Comparison of ENCODE assay signal across 2 cellular contexts in the genomic region with DNA sequence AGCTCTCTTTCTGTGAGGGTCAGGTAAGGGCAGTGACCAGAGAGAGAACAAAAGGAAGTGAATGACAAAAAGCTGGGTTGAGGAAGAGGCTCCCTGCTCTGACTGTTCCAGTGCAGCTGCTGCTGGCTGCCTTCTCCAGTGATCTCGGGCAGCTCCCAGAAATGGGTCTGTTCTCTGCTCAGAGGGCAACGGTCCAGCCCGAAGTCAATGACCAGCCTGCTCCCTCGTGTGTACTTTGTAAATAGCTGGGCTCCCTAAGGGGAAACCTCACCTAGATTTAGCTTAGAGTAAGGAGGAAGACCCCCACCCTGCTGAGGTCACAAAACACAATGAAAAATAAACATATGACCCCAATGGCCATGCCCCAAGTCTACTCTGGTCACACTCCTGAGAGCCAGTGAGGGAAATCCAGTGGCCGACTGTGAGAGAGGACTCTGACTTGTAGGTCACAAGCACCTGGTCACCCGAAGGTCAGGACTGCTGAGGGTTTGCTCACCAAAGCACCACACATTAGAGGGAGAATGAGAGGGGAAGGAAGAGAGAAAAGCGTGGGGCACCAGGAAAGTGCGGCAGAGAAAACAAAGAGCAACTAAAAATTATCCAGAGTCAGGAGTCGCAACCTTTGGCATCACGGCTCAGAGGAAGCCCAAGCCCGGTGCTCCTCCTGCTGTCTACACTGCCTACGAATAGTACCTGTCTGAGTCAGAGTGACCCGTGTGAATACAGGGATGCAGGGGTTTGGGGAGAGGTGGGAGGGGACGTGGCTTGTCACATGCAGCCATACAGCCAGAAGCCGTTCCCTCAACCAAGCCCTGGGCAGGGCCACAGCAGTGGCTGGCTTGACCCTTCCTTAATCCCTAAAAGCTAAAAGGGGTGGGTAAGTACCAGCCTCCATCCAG.
TF ChIP-seq lines count a peak whose summit lies in the region.

No MANE protein-coding gene starts in this region.

TF ChIP-seq in WTC11, 78 proteins besides CTCF, POLR2A, EP300 and RAD21:
- TF ChIP-seq MYBL2 (CRISPR knock-in tag; IDR thresholded peaks at IDR 0.05) (no peak), OVOL2 (CRISPR knock-in tag; IDR thresholded peaks at IDR 0.05; ENCODE audit: borderline replicate concordance) (no peak), JAZF1 (CRISPR knock-in tag; IDR thresholded peaks at IDR 0.05) (no peak), IRF2 (CRISPR knock-in tag; IDR thresholded peaks at IDR 0.05; ENCODE audit: borderline replicate concordance, low read depth) (no peak), MXD4 (CRISPR knock-in tag; IDR thresholded peaks at IDR 0.05; ENCODE audit: borderline replicate concordance) (no peak), ZNF232 (CRISPR knock-in tag; IDR thresholded peaks at IDR 0.05) (no peak), ETV6 (CRISPR knock-in tag; IDR thresholded peaks at IDR 0.05) (no peak), FOXJ3 (CRISPR knock-in tag; IDR thresholded peaks at IDR 0.05; ENCODE audit: borderline replicate concordance) (no peak), SOX15 (CRISPR knock-in tag; IDR thresholded peaks at IDR 0.05) (no peak), ZNF219 (CRISPR knock-in tag; IDR thresholded peaks at IDR 0.05; ENCODE audit: borderline replicate concordance) (no peak), SMAD4 (CRISPR knock-in tag; IDR thresholded peaks at IDR 0.05) (no peak), CREB1 (CRISPR knock-in tag; IDR thresholded peaks at IDR 0.05) (no peak), ZNF416 (CRISPR knock-in tag; IDR thresholded peaks at IDR 0.05) (no peak)
- TF ChIP-seq, protein P1, sequence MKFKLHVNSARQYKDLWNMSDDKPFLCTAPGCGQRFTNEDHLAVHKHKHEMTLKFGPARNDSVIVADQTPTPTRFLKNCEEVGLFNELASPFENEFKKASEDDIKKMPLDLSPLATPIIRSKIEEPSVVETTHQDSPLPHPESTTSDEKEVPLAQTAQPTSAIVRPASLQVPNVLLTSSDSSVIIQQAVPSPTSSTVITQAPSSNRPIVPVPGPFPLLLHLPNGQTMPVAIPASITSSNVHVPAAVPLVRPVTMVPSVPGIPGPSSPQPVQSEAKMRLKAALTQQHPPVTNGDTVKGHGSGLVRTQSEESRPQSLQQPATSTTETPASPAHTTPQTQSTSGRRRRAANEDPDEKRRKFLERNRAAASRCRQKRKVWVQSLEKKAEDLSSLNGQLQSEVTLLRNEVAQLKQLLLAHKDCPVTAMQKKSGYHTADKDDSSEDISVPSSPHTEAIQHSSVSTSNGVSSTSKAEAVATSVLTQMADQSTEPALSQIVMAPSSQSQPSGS (CRISPR knock-in tag; IDR thresholded peaks at IDR 0.05; ENCODE audit: borderline replicate concordance, low read depth) = no peak
- TF ChIP-seq, protein P2, sequence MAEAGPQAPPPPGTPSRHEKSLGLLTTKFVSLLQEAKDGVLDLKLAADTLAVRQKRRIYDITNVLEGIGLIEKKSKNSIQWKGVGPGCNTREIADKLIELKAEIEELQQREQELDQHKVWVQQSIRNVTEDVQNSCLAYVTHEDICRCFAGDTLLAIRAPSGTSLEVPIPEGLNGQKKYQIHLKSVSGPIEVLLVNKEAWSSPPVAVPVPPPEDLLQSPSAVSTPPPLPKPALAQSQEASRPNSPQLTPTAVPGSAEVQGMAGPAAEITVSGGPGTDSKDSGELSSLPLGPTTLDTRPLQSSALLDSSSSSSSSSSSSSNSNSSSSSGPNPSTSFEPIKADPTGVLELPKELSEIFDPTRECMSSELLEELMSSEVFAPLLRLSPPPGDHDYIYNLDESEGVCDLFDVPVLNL (CRISPR knock-in tag; IDR thresholded peaks at IDR 0.05; ENCODE audit: borderline replicate concordance, low read depth) = no peak
- TF ChIP-seq, protein P3, sequence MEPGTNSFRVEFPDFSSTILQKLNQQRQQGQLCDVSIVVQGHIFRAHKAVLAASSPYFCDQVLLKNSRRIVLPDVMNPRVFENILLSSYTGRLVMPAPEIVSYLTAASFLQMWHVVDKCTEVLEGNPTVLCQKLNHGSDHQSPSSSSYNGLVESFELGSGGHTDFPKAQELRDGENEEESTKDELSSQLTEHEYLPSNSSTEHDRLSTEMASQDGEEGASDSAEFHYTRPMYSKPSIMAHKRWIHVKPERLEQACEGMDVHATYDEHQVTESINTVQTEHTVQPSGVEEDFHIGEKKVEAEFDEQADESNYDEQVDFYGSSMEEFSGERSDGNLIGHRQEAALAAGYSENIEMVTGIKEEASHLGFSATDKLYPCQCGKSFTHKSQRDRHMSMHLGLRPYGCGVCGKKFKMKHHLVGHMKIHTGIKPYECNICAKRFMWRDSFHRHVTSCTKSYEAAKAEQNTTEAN (CRISPR knock-in tag; IDR thresholded peaks at IDR 0.05) = no peak
- TF ChIP-seq, protein P4, sequence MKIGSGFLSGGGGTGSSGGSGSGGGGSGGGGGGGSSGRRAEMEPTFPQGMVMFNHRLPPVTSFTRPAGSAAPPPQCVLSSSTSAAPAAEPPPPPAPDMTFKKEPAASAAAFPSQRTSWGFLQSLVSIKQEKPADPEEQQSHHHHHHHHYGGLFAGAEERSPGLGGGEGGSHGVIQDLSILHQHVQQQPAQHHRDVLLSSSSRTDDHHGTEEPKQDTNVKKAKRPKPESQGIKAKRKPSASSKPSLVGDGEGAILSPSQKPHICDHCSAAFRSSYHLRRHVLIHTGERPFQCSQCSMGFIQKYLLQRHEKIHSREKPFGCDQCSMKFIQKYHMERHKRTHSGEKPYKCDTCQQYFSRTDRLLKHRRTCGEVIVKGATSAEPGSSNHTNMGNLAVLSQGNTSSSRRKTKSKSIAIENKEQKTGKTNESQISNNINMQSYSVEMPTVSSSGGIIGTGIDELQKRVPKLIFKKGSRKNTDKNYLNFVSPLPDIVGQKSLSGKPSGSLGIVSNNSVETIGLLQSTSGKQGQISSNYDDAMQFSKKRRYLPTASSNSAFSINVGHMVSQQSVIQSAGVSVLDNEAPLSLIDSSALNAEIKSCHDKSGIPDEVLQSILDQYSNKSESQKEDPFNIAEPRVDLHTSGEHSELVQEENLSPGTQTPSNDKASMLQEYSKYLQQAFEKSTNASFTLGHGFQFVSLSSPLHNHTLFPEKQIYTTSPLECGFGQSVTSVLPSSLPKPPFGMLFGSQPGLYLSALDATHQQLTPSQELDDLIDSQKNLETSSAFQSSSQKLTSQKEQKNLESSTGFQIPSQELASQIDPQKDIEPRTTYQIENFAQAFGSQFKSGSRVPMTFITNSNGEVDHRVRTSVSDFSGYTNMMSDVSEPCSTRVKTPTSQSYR (CRISPR knock-in tag; IDR thresholded peaks at IDR 0.05) = no peak
- TF ChIP-seq, protein P5, sequence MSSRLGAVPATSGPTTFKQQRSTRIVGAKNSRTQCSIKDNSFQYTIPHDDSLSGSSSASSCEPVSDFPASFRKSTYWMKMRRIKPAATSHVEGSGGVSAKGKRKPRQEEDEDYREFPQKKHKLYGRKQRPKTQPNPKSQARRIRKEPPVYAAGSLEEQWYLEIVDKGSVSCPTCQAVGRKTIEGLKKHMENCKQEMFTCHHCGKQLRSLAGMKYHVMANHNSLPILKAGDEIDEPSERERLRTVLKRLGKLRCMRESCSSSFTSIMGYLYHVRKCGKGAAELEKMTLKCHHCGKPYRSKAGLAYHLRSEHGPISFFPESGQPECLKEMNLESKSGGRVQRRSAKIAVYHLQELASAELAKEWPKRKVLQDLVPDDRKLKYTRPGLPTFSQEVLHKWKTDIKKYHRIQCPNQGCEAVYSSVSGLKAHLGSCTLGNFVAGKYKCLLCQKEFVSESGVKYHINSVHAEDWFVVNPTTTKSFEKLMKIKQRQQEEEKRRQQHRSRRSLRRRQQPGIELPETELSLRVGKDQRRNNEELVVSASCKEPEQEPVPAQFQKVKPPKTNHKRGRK (CRISPR knock-in tag; IDR thresholded peaks at IDR 0.05; ENCODE audit: borderline replicate concordance) = no peak
- TF ChIP-seq, protein P6, sequence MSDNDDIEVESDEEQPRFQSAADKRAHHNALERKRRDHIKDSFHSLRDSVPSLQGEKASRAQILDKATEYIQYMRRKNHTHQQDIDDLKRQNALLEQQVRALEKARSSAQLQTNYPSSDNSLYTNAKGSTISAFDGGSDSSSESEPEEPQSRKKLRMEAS (CRISPR knock-in tag; IDR thresholded peaks at IDR 0.05) = no peak

TF ChIP-seq in HepG2, 621 proteins besides CTCF, POLR2A, EP300 and RAD21 (continues in another document):
- TF ChIP-seq PHF21A (CRISPR knock-in tag; IDR thresholded peaks at IDR 0.05) (peak; percentile 47; the same call in 1 of the 2 replicates), ZFAT (CRISPR knock-in tag; conservative IDR thresholded peaks at IDR 0.05) (no peak), ONECUT2 (CRISPR knock-in tag; IDR thresholded peaks at IDR 0.05) (no peak), ELF3 (CRISPR knock-in tag; IDR thresholded peaks at IDR 0.05) (no peak), SMAD1 (CRISPR knock-in tag; IDR thresholded peaks at IDR 0.05; ENCODE audit: borderline replicate concordance, low read depth) (no peak), SALL2 (CRISPR knock-in tag; IDR thresholded peaks at IDR 0.05) (no peak), NR2F6 (IDR thresholded peaks at IDR 0.05) (peak; percentile 30; the same call in 1 of the 2 replicates), NR2F6 (CRISPR knock-in tag; IDR thresholded peaks at IDR 0.05) (no peak), HOXA3 (CRISPR knock-in tag; IDR thresholded peaks at IDR 0.05) (peak; percentile 22; the same call in 1 of the 2 replicates), HNF4A (CRISPR knock-in tag; IDR thresholded peaks at IDR 0.05) (peak; percentile 72), SIN3B (IDR thresholded peaks at IDR 0.05; ENCODE audit: low read length) (no peak)
- TF ChIP-seq, protein P7, sequence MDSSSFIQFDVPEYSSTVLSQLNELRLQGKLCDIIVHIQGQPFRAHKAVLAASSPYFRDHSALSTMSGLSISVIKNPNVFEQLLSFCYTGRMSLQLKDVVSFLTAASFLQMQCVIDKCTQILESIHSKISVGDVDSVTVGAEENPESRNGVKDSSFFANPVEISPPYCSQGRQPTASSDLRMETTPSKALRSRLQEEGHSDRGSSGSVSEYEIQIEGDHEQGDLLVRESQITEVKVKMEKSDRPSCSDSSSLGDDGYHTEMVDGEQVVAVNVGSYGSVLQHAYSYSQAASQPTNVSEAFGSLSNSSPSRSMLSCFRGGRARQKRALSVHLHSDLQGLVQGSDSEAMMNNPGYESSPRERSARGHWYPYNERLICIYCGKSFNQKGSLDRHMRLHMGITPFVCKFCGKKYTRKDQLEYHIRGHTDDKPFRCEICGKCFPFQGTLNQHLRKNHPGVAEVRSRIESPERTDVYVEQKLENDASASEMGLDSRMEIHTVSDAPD (CRISPR knock-in tag; IDR thresholded peaks at IDR 0.05) = no peak
- TF ChIP-seq, protein P8, sequence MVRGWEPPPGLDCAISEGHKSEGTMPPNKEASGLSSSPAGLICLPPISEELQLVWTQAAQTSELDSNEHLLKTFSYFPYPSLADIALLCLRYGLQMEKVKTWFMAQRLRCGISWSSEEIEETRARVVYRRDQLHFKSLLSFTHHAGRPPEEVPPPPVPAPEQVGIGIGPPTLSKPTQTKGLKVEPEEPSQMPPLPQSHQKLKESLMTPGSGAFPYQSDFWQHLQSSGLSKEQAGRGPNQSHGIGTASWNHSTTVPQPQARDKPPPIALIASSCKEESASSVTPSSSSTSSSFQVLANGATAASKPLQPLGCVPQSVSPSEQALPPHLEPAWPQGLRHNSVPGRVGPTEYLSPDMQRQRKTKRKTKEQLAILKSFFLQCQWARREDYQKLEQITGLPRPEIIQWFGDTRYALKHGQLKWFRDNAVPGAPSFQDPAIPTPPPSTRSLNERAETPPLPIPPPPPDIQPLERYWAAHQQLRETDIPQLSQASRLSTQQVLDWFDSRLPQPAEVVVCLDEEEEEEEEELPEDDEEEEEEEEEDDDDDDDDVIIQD (CRISPR knock-in tag; IDR thresholded peaks at IDR 0.05; ENCODE audit: low read depth) = no peak
- TF ChIP-seq, protein P9, sequence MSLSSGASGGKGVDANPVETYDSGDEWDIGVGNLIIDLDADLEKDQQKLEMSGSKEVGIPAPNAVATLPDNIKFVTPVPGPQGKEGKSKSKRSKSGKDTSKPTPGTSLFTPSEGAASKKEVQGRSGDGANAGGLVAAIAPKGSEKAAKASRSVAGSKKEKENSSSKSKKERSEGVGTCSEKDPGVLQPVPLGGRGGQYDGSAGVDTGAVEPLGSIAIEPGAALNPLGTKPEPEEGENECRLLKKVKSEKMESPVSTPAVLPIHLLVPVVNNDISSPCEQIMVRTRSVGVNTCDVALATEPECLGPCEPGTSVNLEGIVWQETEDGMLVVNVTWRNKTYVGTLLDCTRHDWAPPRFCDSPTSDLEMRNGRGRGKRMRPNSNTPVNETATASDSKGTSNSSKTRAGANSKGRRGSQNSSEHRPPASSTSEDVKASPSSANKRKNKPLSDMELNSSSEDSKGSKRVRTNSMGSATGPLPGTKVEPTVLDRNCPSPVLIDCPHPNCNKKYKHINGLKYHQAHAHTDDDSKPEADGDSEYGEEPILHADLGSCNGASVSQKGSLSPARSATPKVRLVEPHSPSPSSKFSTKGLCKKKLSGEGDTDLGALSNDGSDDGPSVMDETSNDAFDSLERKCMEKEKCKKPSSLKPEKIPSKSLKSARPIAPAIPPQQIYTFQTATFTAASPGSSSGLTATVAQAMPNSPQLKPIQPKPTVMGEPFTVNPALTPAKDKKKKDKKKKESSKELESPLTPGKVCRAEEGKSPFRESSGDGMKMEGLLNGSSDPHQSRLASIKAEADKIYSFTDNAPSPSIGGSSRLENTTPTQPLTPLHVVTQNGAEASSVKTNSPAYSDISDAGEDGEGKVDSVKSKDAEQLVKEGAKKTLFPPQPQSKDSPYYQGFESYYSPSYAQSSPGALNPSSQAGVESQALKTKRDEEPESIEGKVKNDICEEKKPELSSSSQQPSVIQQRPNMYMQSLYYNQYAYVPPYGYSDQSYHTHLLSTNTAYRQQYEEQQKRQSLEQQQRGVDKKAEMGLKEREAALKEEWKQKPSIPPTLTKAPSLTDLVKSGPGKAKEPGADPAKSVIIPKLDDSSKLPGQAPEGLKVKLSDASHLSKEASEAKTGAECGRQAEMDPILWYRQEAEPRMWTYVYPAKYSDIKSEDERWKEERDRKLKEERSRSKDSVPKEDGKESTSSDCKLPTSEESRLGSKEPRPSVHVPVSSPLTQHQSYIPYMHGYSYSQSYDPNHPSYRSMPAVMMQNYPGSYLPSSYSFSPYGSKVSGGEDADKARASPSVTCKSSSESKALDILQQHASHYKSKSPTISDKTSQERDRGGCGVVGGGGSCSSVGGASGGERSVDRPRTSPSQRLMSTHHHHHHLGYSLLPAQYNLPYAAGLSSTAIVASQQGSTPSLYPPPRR (CRISPR knock-in tag; IDR thresholded peaks at IDR 0.05; ENCODE audit: borderline replicate concordance) = peak; percentile 24; the same call in 1 of the 2 replicates
- TF ChIP-seq, protein P10, sequence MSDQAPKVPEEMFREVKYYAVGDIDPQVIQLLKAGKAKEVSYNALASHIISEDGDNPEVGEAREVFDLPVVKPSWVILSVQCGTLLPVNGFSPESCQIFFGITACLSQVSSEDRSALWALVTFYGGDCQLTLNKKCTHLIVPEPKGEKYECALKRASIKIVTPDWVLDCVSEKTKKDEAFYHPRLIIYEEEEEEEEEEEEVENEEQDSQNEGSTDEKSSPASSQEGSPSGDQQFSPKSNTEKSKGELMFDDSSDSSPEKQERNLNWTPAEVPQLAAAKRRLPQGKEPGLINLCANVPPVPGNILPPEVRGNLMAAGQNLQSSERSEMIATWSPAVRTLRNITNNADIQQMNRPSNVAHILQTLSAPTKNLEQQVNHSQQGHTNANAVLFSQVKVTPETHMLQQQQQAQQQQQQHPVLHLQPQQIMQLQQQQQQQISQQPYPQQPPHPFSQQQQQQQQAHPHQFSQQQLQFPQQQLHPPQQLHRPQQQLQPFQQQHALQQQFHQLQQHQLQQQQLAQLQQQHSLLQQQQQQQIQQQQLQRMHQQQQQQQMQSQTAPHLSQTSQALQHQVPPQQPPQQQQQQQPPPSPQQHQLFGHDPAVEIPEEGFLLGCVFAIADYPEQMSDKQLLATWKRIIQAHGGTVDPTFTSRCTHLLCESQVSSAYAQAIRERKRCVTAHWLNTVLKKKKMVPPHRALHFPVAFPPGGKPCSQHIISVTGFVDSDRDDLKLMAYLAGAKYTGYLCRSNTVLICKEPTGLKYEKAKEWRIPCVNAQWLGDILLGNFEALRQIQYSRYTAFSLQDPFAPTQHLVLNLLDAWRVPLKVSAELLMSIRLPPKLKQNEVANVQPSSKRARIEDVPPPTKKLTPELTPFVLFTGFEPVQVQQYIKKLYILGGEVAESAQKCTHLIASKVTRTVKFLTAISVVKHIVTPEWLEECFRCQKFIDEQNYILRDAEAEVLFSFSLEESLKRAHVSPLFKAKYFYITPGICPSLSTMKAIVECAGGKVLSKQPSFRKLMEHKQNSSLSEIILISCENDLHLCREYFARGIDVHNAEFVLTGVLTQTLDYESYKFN (CRISPR knock-in tag; conservative IDR thresholded peaks at IDR 0.05) = peak; percentile 60
